In genomic region chrX:13669246-13669689, GRCh38 we compare ENCODE assay signal across 8 cellular contexts. TPM values are rescaled to one million over a fixed set of nuclear protein-coding genes. Genes with fewer than 3 reads are reported as not detected.
DNase-seq lines count a peak whose midpoint lies in the region; ATAC-seq and TF ChIP-seq lines count a peak whose summit lies in the region.

No MANE protein-coding gene starts in this region.

- peak overlapping the region; percentile 21 for H3K4me3 Mint-ChIP-seq in Calu3 (ENCODE audit: low read depth, unreplicated experiment)

- H3K27ac Mint-ChIP-seq in Calu3 (ENCODE audit: unreplicated experiment): peak overlapping the region; percentile 93

- intact Hi-C loops in Calu3 (cut with micrococcal nuclease; ENCODE audit: unreplicated experiment): no loop called here

- H3K9me3 Mint-ChIP-seq in Calu3 (ENCODE audit: low read depth, unreplicated experiment): peaks cover 4% of the 10 kb centered on the region

- DNase-seq in Calu3 (peak; percentile 78), GM20000 (ENCODE audit: low spot score) (peak; percentile 33), T-helper 2 cell (peak in 3 of 5 experiments; percentile 32 to 67 (median 60)), choroid plexus epithelial cell (ENCODE audit: low read depth) (peak; percentile 98), mucosa of gallbladder (ENCODE audit: low spot score) (peak; percentile 83), KG1 (lab: John Stamatoyannopoulos, UW) (no peak), HuH-7.5 (ENCODE audit: low spot score) (no peak)

- CTCF ChIA-PET in Calu3 (lab: Charles Lee): interaction anchor here (0.7 to 1.4 kb wide), 7 partner anchors 10 to 360 kb away, joined by 3 to 5 read pairs (median 4); partner anchors contain the start of genes GEMIN8, OFD1, RAB9A and TRAPPC2

- ATAC-seq in HG03571 (IDR thresholded peaks at IDR 0.05; ENCODE audit: unreplicated experiment): peak; percentile 84

- BruUV-seq in Calu3 (replicated peaks; lab: Mats Ljungman, UMichigan): no TSS peak

- H3K4me1 Mint-ChIP-seq in Calu3 (ENCODE audit: low read depth, unreplicated experiment): peaks cover 41% of the 10 kb centered on the region

- H3K36me3 Mint-ChIP-seq in Calu3 (ENCODE audit: insufficient read depth, unreplicated experiment): peaks cover 8% of the 10 kb centered on the region

- H3K27me3 Mint-ChIP-seq in Calu3 (ENCODE audit: unreplicated experiment): no peaks in the 10 kb centered on the region

- no peak for TF ChIP-seq CTCF in Calu3 (IDR thresholded peaks at IDR 0.05; ENCODE audit: unreplicated experiment)
- TF ChIP-seq CTCF in GM20000 (IDR thresholded peaks at IDR 0.05; ENCODE audit: extremely low read depth, missing control alignments): no peak
- TF ChIP-seq CTCF in choroid plexus epithelial cell (conservative IDR thresholded peaks at IDR 0.05; ENCODE audit: low read depth, low read length): no peak

- H3K4me3 ChIP-seq in choroid plexus epithelial cell (ENCODE audit: low read depth, low read length): no peak overlapping the region

RNA-seq across cellular contexts. Expression of gene TCEANC, which starts 16.3 kb away (rescaled TPM):
- total RNA-seq in Calu3 (2022): 1.7 and 2.1 TPM in 2 replicates
- 4.0 TPM for total RNA-seq in mucosa of gallbladder

RNA-seq across cellular contexts. Expression of gene RAB9A, which starts 19.7 kb away (rescaled TPM):
- total RNA-seq in Calu3 (2022) (41.4 and 42.4 TPM in 2 replicates), mucosa of gallbladder (32.2 TPM)

Comparison
In these comparisons a context has a peak if more than half of its experiments do, and no peak if none do; other contexts are left out.
1. DNase-seq: peak in Calu3 (single experiment), GM20000 (single experiment), T-helper 2 cell (3 of 5), choroid plexus epithelial cell (single experiment) and mucosa of gallbladder (single experiment); none in KG1 (single experiment) and HuH-7.5 (single experiment).